In the genomic region with DNA sequence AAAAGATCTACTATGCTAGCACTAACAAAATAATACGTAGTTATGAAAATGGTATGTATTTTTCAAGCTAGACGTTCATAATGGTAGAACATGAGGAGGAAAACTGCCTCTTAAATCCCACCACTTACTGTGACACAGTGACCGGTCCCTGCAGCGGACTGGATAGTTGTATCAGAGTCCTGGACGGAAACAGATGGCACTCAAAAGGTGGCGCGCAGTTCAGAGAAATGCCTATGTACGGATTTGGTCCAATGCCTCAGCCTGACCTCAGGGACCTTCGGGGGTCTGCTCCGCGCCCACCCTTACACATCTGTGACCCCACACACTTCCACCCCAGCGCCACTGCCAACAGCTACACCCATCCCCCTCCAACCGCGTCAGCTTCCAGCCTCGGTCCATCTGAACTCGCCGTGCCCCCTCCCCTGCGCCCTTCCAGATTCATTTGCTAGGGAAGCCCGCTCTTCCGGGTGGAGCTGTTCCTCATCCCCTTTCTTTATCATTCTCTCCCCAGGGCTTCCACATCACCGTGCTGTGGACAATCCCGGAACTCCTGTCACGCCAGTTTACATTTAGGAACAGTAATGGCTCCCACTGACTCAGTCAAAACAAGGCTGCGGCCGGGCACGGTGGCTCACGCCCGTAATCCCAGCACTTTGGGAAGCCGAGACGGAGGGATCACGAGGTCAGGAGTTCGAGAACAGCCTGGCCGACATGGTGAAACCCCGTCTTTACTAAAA, we compare ENCODE assay signal across 8 cellular contexts. TPM values are rescaled to one million over a fixed set of nuclear protein-coding genes. Genes with fewer than 3 reads are reported as not detected.
A peak's percentile ranks its signal among the peaks of the same experiment; 100 is the strongest.
DNase-seq lines count a peak whose midpoint lies in the region; ATAC-seq and TF ChIP-seq lines count a peak whose summit lies in the region.

No MANE protein-coding gene starts in this region.

- TF ChIP-seq CTCF in RWPE2 (IDR thresholded peaks at IDR 0.05; ENCODE audit: poor library complexity, severe bottlenecking) (no peak), hepatocyte (IDR thresholded peaks at IDR 0.05; ENCODE audit: poor library complexity) (no peak), retinal pigment epithelial cell (conservative IDR thresholded peaks at IDR 0.05; ENCODE audit: low read depth, low read length) (no peak)

- H3K79me2 ChIP-seq in hepatocyte: peaks cover 74% of the 10 kb centered on the region

- peak overlapping the region; percentile 70 for H3K27ac ChIP-seq in RWPE2 (ENCODE audit: poor library complexity, severe bottlenecking)
- H3K27ac ChIP-seq in hepatocyte: peak overlapping the region; percentile 98

- H3K27me3 ChIP-seq in RWPE2 (ENCODE audit: insufficient read depth, poor library complexity, severe bottlenecking): no peaks in the 10 kb centered on the region
- no peaks in the 10 kb centered on the region for H3K27me3 ChIP-seq in hepatocyte

- DNase-seq in DMS53 treated with DMSO at 0.1 percent for 48 hours (lab: John Stamatoyannopoulos, UW; ENCODE audit: unreplicated experiment): peak; percentile 54
- DNase-seq in RWPE2 (ENCODE audit: low spot score): no peak
- DNase-seq in astrocyte of the hippocampus (ENCODE audit: low read depth, low spot score): peak; percentile 72
- peak; percentile 77 for DNase-seq in hepatocyte (ENCODE audit: low spot score)
- DNase-seq in retinal pigment epithelial cell (ENCODE audit: low read depth): no peak
- DNase-seq in COR-L47 (lab: John Stamatoyannopoulos, UW): no peak

- no peaks in the 10 kb centered on the region for H3K9me3 ChIP-seq in RWPE2 (ENCODE audit: severe bottlenecking)
- H3K9me3 ChIP-seq in hepatocyte (ENCODE audit: low read depth): no peaks in the 10 kb centered on the region

- WGBS in hepatocyte (ENCODE audit: low lambda C conversion rate, missing lambda C conversion rate): 4% methylated on average over 34 of the region's 34 CpGs

- H3K4me3 ChIP-seq in RWPE2 (ENCODE audit: severe bottlenecking) (peak overlapping the region; percentile 90), hepatocyte (peak overlapping the region; percentile 65), retinal pigment epithelial cell (ENCODE audit: low read length) (peak overlapping the region; percentile 93)

- peaks cover 52% of the 10 kb centered on the region for H3K36me3 ChIP-seq in RWPE2 (ENCODE audit: low read depth)
- H3K36me3 ChIP-seq in hepatocyte (replicated peaks; ENCODE audit: insufficient read depth, low read depth): no peaks in the 10 kb centered on the region

- peak overlapping the region; percentile 65 for H2AFZ ChIP-seq in hepatocyte

- H3K9me2 ChIP-seq in hepatocyte (replicated peaks; ENCODE audit: insufficient read depth): no peaks in the 10 kb centered on the region

- H3K4me1 ChIP-seq in RWPE2 (ENCODE audit: insufficient read depth, poor library complexity, severe bottlenecking) (peaks cover 15% of the 10 kb centered on the region), hepatocyte (ENCODE audit: insufficient read depth) (peaks cover 24% of the 10 kb centered on the region)

- peaks cover 38% of the 10 kb centered on the region for H4K20me1 ChIP-seq in hepatocyte (ENCODE audit: insufficient read depth, poor library complexity, severe bottlenecking)

- ATAC-seq in HG02943 (IDR thresholded peaks at IDR 0.05; ENCODE audit: low read depth, unreplicated experiment) (peak; percentile 19), RWPE2 (ENCODE audit: low read depth) (peak; percentile 42), GM21526 (IDR thresholded peaks at IDR 0.05; ENCODE audit: low FRiP score, unreplicated experiment) (no peak)

- peak overlapping the region; percentile 84 for H3K4me2 ChIP-seq in hepatocyte

RNA-seq across cellular contexts. Expression of a gene that starts 0.8 kb away (rescaled TPM):
- total RNA-seq in hepatocyte: 36.6 and 40.9 TPM in 2 replicates
- polyA plus RNA-seq in hepatocyte: 54.0 and 69.7 TPM in 2 replicates

RNA-seq across cellular contexts. Expression of a gene that starts 15.4 kb away (rescaled TPM):
- 3.1 and 7.9 TPM in 2 replicates for total RNA-seq in hepatocyte
- polyA plus RNA-seq in hepatocyte: 0.59 and 1.00 TPM in 2 replicates

RNA-seq across cellular contexts. Expression of a gene that starts 24.9 kb away (rescaled TPM):
- 43.1 and 46.8 TPM in 2 replicates for total RNA-seq in hepatocyte
- polyA plus RNA-seq in hepatocyte: 71.2 and 71.5 TPM in 2 replicates

RNA-seq across cellular contexts. Expression of a gene that starts 32.9 kb away (rescaled TPM):
- total RNA-seq in hepatocyte: 7.0 and 7.1 TPM in 2 replicates
- polyA plus RNA-seq in hepatocyte: 11.0 and 19.3 TPM in 2 replicates

RNA-seq across cellular contexts. Expression of a gene that starts 54.4 kb away (rescaled TPM):
- total RNA-seq in hepatocyte: not detected in 2 replicates
- not detected in 2 replicates for polyA plus RNA-seq in hepatocyte

Comparison
In these comparisons a context has a peak if more than half of its experiments do, and no peak if none do; other contexts are left out.
1. DNase-seq: peak in DMS53 treated with DMSO at 0.1 percent for 48 hours (single experiment), astrocyte of the hippocampus (single experiment) and hepatocyte (single experiment); none in RWPE2 (single experiment), retinal pigment epithelial cell (single experiment) and COR-L47 (single experiment).
2. Peak in every context shown above with its lines, with median percentiles within 50 percentile points of each other: H3K4me3 ChIP-seq.